Comparison of ENCODE assay signal across 13 cellular contexts in the genomic region with DNA sequence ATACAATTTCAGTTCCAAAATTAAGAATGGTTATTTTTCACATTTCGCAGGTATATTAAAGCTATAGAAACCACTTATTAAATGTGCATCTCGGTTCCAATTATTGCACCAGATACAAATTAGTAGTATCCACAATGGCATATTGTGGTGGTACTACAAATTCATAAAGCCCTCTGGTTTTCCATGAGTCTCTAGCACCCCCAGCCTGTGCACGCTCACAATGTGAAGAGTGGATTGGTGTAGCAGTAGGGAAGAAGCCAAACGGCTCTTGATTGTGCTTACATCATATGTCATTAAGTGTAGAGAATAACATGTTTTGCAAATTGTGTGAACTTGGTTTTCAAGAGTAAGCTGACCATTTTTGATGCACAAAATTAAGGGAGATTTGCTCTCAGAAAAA. TPM values are rescaled to one million over a fixed set of nuclear protein-coding genes. Genes with fewer than 3 reads are reported as not detected.
DNase-seq lines count a peak whose midpoint lies in the region; ATAC-seq, FAIRE-seq and TF ChIP-seq lines count a peak whose summit lies in the region.
"Had no signal": no experiment of that assay in that cellular context is flagged by ENCODE, and none has a peak within 500 bp of the region (broad histone marks: within the 10 kb centered on the region; RNA-seq: fewer than 3 reads in every experiment).

No MANE protein-coding gene starts in this region.

- no peaks in the 10 kb centered on the region for H3K79me2 ChIP-seq in SK-N-SH (ENCODE audit: insufficient read depth)

- H3K9me3 ChIP-seq in SK-N-SH (no peaks in the 10 kb centered on the region), body of pancreas (no peaks in the 10 kb centered on the region)
- H3K9me3 ChIP-seq: thyroid gland had no signal

- FAIRE-seq in HTR-8/SVneo (lab: Jason Lieb, UNC) = no peak

- H3F3A ChIP-seq in SK-N-SH (replicated peaks; ENCODE audit: insufficient read depth) = peaks cover 4% of the 10 kb centered on the region

- H3K27ac ChIP-seq in SK-N-SH (ENCODE audit: low read depth in 2 of 2, low read length in 1 of 2) (no peak overlapping the region), body of pancreas (no peak overlapping the region)
- H3K27ac ChIP-seq: thyroid gland had no signal

- POLR2A ChIA-PET in SK-N-SH (lab: Yijun Ruan, JAX) = no interaction called here

- ATAC-seq in SK-N-SH treated with all-trans-retinoic acid at 6 μM for 48 hours (peak; percentile 22; the same call in 2 of the 3 replicates), body of pancreas (no peak)
- ATAC-seq: left ventricle myocardium superior had no signal

- intact Hi-C loops in body of pancreas (cut with DNase I) = no loop called here

- TF ChIP-seq RAD21 in SK-N-SH (IDR thresholded peaks at IDR 0.05; ENCODE audit: low read length) = no peak

- no peaks in the 10 kb centered on the region for H3K36me3 ChIP-seq in SK-N-SH (replicated peaks in 1 of 2; ENCODE audit: control insufficient read depth in 1 of 2, insufficient read depth in 2 of 2, low read length in 1 of 2)
- no peaks in the 10 kb centered on the region for H3K36me3 ChIP-seq in body of pancreas (replicated peaks in 1 of 2; ENCODE audit: insufficient read depth in 1 of 2, low read depth in 2 of 2)
- H3K36me3 ChIP-seq: thyroid gland had no signal

- WGBS in SK-N-SH (ENCODE audit: low lambda C conversion rate) = 51% methylated on average over 4 of the region's 4 CpGs
- 36 to 46% methylated on average over 4 of the region's 4 CpGs for WGBS in body of pancreas, 2 donors

- no peaks in the 10 kb centered on the region for H4K20me1 ChIP-seq in SK-N-SH (ENCODE audit: insufficient read depth)

- no peak overlapping the region for H2AFZ ChIP-seq in SK-N-SH (ENCODE audit: low read depth)

- no peak overlapping the region; a peak in 1 of 4 replicates for H3K4me3 ChIP-seq in SK-N-SH (ENCODE audit: low read depth in 2 of 2, low read length in 1 of 2)
- no peak overlapping the region for H3K4me3 ChIP-seq in body of pancreas

- peaks cover 0 to 6% of the 10 kb centered on the region in 2 experiments; a peak in 2 of 4 replicates for H3K4me1 ChIP-seq in SK-N-SH (ENCODE audit: control insufficient read depth in 1 of 2, insufficient read depth in 2 of 2, low read depth in 1 of 2, low read length in 1 of 2)
- H3K4me1 ChIP-seq in body of pancreas = peaks cover 30% of the 10 kb centered on the region

- H3K27me3 ChIP-seq in SK-N-SH (ENCODE audit: insufficient read depth) (no peaks in the 10 kb centered on the region), body of pancreas (peaks cover 0 to 9% of the 10 kb centered on the region in 2 donors)
- H3K27me3 ChIP-seq: thyroid gland had no signal

- no peak for TF ChIP-seq EP300 in SK-N-SH (IDR thresholded peaks at IDR 0.05; ENCODE audit: borderline replicate concordance in 1 of 2, low read depth in 1 of 2, low read length in 1 of 2)

- H3K9me2 ChIP-seq in SK-N-SH = no peaks in the 10 kb centered on the region

- TF ChIP-seq CTCF in SK-N-SH (IDR thresholded peaks at IDR 0.05) (no peak), body of pancreas (IDR thresholded peaks at IDR 0.05) (no peak)

- no peak for TF ChIP-seq POLR2A in body of pancreas (IDR thresholded peaks at IDR 0.05)

- no peak overlapping the region for H3K9ac ChIP-seq in SK-N-SH

- no peak for DNase-seq in SK-N-SH
- peak; percentile 81 for DNase-seq in NCI-H82 (lab: John Stamatoyannopoulos, UW)
- peak; percentile 24 for DNase-seq in globus pallidus (ENCODE audit: low spot score)
- DNase-seq in superior temporal gyrus (ENCODE audit: extremely low spot score) = peak; percentile 70
- DNase-seq in OCI-M2 (lab: John Stamatoyannopoulos, UW; ENCODE audit: unreplicated experiment) = no peak
- no peak for DNase-seq in HTR-8/SVneo (ENCODE audit: insufficient read length, low spot score)
- no peak for DNase-seq in body of pancreas
- DNase-seq: activated CD4-positive, alpha-beta T cell treated with anti-CD3 and anti-CD28 coated beads, Interleukin-2, amount 10 ng/mL, durations not matched to agents 7 days and 5 days; left ventricle myocardium superior; NCI-H2029 treated with DMSO at 0.1 percent for 48 hours; thyroid gland had no signal

- H3K4me2 ChIP-seq in SK-N-SH = no peak overlapping the region

- CTCF ChIA-PET in SK-N-SH (lab: Yijun Ruan, JAX) = interaction anchor here (1.0 to 1.2 kb wide), 2 partner anchors 11 to 19 kb away, joined by 3 read pairs; no protein-coding TSS in a partner anchor

TF ChIP-seq in SK-N-SH treated with all-trans-retinoic acid at 6 μM for 48 hours, 23 proteins besides CTCF, POLR2A, EP300 and RAD21 (continues in another document):
- TF ChIP-seq, protein P1, sequence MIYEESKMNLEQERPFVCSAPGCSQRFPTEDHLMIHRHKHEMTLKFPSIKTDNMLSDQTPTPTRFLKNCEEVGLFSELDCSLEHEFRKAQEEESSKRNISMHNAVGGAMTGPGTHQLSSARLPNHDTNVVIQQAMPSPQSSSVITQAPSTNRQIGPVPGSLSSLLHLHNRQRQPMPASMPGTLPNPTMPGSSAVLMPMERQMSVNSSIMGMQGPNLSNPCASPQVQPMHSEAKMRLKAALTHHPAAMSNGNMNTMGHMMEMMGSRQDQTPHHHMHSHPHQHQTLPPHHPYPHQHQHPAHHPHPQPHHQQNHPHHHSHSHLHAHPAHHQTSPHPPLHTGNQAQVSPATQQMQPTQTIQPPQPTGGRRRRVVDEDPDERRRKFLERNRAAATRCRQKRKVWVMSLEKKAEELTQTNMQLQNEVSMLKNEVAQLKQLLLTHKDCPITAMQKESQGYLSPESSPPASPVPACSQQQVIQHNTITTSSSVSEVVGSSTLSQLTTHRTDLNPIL (CRISPR knock-in tag; IDR thresholded peaks at IDR 0.05; ENCODE audit: low read depth) = no peak
- no peak for TF ChIP-seq TSHZ2 (CRISPR knock-in tag; IDR thresholded peaks at IDR 0.05)
- TF ChIP-seq PPARA (CRISPR knock-in tag; IDR thresholded peaks at IDR 0.05; ENCODE audit: borderline replicate concordance) = no peak

TF ChIP-seq in SK-N-SH, 30 proteins besides CTCF, POLR2A, EP300 and RAD21:
- no peak for TF ChIP-seq MEF2A (IDR thresholded peaks at IDR 0.05; ENCODE audit: borderline replicate concordance, low read depth)
- no peak for TF ChIP-seq GATA2 (CRISPR knock-in tag; IDR thresholded peaks at IDR 0.05)
- TF ChIP-seq TAF1 (IDR thresholded peaks at IDR 0.05; ENCODE audit: borderline replicate concordance, low read depth, low read length) = no peak
- TF ChIP-seq, protein P2, sequence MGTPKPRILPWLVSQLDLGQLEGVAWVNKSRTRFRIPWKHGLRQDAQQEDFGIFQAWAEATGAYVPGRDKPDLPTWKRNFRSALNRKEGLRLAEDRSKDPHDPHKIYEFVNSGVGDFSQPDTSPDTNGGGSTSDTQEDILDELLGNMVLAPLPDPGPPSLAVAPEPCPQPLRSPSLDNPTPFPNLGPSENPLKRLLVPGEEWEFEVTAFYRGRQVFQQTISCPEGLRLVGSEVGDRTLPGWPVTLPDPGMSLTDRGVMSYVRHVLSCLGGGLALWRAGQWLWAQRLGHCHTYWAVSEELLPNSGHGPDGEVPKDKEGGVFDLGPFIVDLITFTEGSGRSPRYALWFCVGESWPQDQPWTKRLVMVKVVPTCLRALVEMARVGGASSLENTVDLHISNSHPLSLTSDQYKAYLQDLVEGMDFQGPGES (IDR thresholded peaks at IDR 0.05; ENCODE audit: low read depth, low read length) = no peak
- no peak for TF ChIP-seq SIN3A (IDR thresholded peaks at IDR 0.05; ENCODE audit: borderline replicate concordance, low read depth, low read length)
- no peak for TF ChIP-seq MXI1 (IDR thresholded peaks at IDR 0.05; ENCODE audit: low read depth, low read length)
- TF ChIP-seq MAX (IDR thresholded peaks at IDR 0.05; ENCODE audit: low read depth) = no peak
- no peak for TF ChIP-seq FOXJ3 (CRISPR knock-in tag; IDR thresholded peaks at IDR 0.05)
- TF ChIP-seq CHD2 (IDR thresholded peaks at IDR 0.05; ENCODE audit: low read length, partially characterized antibody) = no peak
- TF ChIP-seq GABPA (IDR thresholded peaks at IDR 0.05; ENCODE audit: low read depth) = no peak
- no peak for TF ChIP-seq JUND (IDR thresholded peaks at IDR 0.05)
TF ChIP-seq in SK-N-SH: peak in this region for 0.

RNA-seq across cellular contexts. Expression of gene BRINP3, which starts 1.9 kb away (rescaled TPM):
- not detected in 2 replicates for polyA plus RNA-seq in SK-N-SH (2012; rRNA removed)
- polyA plus RNA-seq in SK-N-SH (2012; cell fraction: cytosol; rRNA removed) = 0.03 TPM in 1 of 2 replicates, not detected in the other
- polyA plus RNA-seq in SK-N-SH (2012; cell fraction: nucleus; rRNA removed) = not detected in 2 replicates
- total RNA-seq in body of pancreas = not detected
- total RNA-seq: activated CD4-positive, alpha-beta T cell treated with anti-CD3 and anti-CD28 coated beads, Interleukin-2, amount 10 ng/mL, durations not matched to agents 7 days and 5 days; HT1080 had no signal

Comparison
In these comparisons a context has a peak if more than half of its experiments do, and no peak if none do; other contexts are left out.
1. DNase-seq: peak in NCI-H82 (single experiment), globus pallidus (single experiment) and superior temporal gyrus (single experiment); none in SK-N-SH (single experiment), OCI-M2 (single experiment), HTR-8/SVneo (single experiment) and body of pancreas (0 of 4).